Comparison of ENCODE assay signal across 16 cellular contexts in the genomic region with DNA sequence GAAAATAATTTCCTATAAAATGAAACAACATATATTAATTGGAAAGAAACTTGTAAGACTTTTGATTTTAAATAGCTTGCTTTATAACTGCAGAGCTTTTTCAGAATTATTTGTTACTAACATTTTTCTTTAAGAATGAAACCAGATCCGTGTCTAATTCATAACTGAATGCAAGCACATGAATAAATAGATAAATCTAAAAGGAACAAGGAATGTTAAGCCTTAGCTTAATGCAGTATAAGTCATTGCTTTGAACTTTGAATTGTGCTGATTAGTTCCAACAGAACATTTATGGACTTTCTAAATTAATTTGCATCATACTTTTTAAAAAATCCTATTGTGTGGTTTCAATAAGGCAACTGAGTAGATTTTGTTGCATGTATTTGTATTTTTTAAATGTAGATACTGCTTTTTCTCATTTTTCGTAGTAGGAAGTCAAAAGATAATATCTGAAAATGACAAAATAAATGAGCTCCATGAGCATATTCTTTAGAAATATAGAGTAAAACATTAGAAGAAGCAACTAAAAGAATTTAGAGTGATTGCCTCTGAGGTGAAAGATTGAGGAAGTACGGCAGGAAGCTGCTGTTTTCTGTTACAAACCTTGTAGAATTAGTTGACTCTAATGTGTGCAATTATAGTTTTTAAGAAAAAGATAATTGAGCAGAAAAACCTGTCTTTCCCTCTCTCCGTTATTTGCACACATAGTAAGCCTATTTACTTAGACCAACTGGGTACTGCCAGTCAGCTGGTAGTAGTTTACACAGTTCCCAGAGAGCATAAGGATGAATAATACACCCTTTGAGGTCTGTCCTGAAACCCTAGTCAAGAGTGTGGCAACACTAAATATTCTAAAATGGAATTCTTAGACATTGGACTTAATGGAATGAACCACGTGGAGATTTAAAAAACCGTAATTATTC.
A peak's percentile ranks its signal among the peaks of the same experiment; 100 is the strongest.
DNase-seq lines count a peak whose midpoint lies in the region; ATAC-seq, FAIRE-seq and TF ChIP-seq lines count a peak whose summit lies in the region.
"Had no signal": no experiment of that assay in that cellular context is flagged by ENCODE, and none has a peak within 500 bp of the region (broad histone marks: within the 10 kb centered on the region; RNA-seq: fewer than 3 reads in every experiment).

No MANE protein-coding gene starts in this region.

- in situ Hi-C loops in GM13977 (cut with MboI; ENCODE audit: low pct_unique_long_range_greater_than_20kb, low sequenced_read_pairs, unreplicated experiment): no loop called here

- DNase-seq in AML-193 (lab: John Stamatoyannopoulos, UW) (peak; percentile 66 to 73), GM19239 (ENCODE audit: insufficient read length, low spot score) (no peak), NCI-H2081 treated with DMSO at 0.1 percent for 48 hours (lab: John Stamatoyannopoulos, UW) (peak; percentile 38), adipocyte (ENCODE audit: low read depth) (peak; percentile 33), D721Med (ENCODE audit: insufficient read length, low spot score) (no peak), GM13977 (ENCODE audit: low spot score) (no peak)
- DNase-seq: activated gamma-delta T cell, hypothalamus, left ventricle myocardium inferior, NCI-H2171 treated with DMSO at 0.1 percent for 48 hours, right cardiac atrium, T-helper 9 cell had no signal

- no peaks in the 10 kb centered on the region for H3K9me3 ChIP-seq in adipocyte (ENCODE audit: control insufficient read depth, low read length)
- H3K9me3 ChIP-seq: left ventricle myocardium inferior had no signal

- no peak overlapping the region for H3K4me3 ChIP-seq in adipocyte (ENCODE audit: low read length)
- H3K4me3 ChIP-seq: left ventricle myocardium inferior had no signal

- H3K27me3 ChIP-seq in adipocyte (replicated peaks; ENCODE audit: control insufficient read depth, insufficient read depth, low read length): no peaks in the 10 kb centered on the region

- no peak overlapping the region for H3K9ac ChIP-seq in adipocyte (ENCODE audit: low read length)

- FAIRE-seq in GM19239 (lab: Jason Lieb, UNC): peak; percentile 80
- FAIRE-seq in D721Med (lab: Jason Lieb, UNC): no peak
- FAIRE-seq: RCC 7860 had no signal

- H3K4me1 ChIP-seq in adipocyte (ENCODE audit: control insufficient read depth, insufficient read depth, low read length): no peaks in the 10 kb centered on the region

- TF ChIP-seq CTCF in D721Med (IDR thresholded peaks at IDR 0.05; ENCODE audit: insufficient read depth, missing control alignments): no peak
- TF ChIP-seq CTCF in GM13977 (IDR thresholded peaks at IDR 0.05; ENCODE audit: extremely low read depth, insufficient read depth, missing control alignments): no peak

- H3K36me3 ChIP-seq in adipocyte (ENCODE audit: control insufficient read depth, insufficient read depth, low read length, severe bottlenecking): no peaks in the 10 kb centered on the region
- H3K36me3 ChIP-seq: left ventricle myocardium inferior had no signal

- ATAC-seq in GM21360 (IDR thresholded peaks at IDR 0.05; ENCODE audit: unreplicated experiment): no peak
- no peak for ATAC-seq in HG03108 (IDR thresholded peaks at IDR 0.05; ENCODE audit: unreplicated experiment)
- ATAC-seq: right cardiac atrium; stimulated activated memory B cell treated with anti-CD40 and anti-IgM and Interleukin-4, amounts not matched to agents 10 μg/mL and 1 μg/mL and 100 μg/mL, for 72 hours had no signal

Comparison
In these comparisons a context has a peak if more than half of its experiments do, and no peak if none do; other contexts are left out.
1. DNase-seq: peak in AML-193 (2 of 2), NCI-H2081 treated with DMSO at 0.1 percent for 48 hours (single experiment) and adipocyte (single experiment); none in GM19239 (single experiment), D721Med (single experiment) and GM13977 (single experiment).